Comparison of ENCODE assay signal across 7 cellular contexts in genomic region chr4:54144219-54144618, GRCh38. TPM values are rescaled to one million over a fixed set of nuclear protein-coding genes. Genes with fewer than 3 reads are reported as not detected.
"Had no signal": no experiment of that assay in that cellular context is flagged by ENCODE, and none has a peak within 500 bp of the region (broad histone marks: within the 10 kb centered on the region; RNA-seq: fewer than 3 reads in every experiment).

No MANE protein-coding gene starts in this region.

RNA-seq across cellular contexts. Expression of gene GSX2, which starts 44.3 kb away (rescaled TPM):
- total RNA-seq: GM23338, H1, H9, HepG2, HFFc6, HT1080, K562 had no signal
- polyA plus RNA-seq: H1, HepG2, K562 had no signal
